ENCODE assay signal across 10 cellular contexts in the genomic region with DNA sequence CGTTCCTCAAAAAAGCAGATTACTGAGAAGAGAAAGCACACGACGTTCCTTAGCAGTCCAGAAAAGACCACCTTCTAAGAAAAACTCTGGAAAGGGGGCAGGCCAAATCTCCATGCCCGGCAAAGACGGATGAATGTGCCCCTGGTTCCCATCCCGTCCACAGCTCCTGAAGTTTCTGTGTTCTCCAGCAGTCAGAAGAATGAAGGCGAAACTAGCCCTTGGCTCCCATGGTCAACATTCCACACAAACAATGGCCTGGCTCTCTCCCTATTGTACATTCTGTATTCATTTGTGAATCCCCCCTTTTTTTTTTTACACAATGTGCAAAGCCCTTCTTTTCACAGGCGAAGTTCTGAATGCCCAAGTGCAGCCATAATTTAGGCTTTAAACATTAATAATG. TPM values are rescaled to one million over a fixed set of nuclear protein-coding genes. Genes with fewer than 3 reads are reported as not detected.
DNase-seq lines count a peak whose midpoint lies in the region; ATAC-seq and TF ChIP-seq lines count a peak whose summit lies in the region.
"Had no signal": no experiment of that assay in that cellular context is flagged by ENCODE, and none has a peak within 500 bp of the region (broad histone marks: within the 10 kb centered on the region; RNA-seq: fewer than 3 reads in every experiment).

No MANE protein-coding gene starts in this region.

- peaks cover 13% of the 10 kb centered on the region for H3K36me3 Mint-ChIP-seq in dendritic cell treated with granulocyte-macrophage colony-stimulating factor and Interleukin-4, amounts not matched to agents 40 ng/mL and 50 ng/mL, for 4 days (ENCODE audit: low read depth)
- no peaks in the 10 kb centered on the region for H3K36me3 Mint-ChIP-seq in T-cell

- peak; percentile 36 for DNase-seq in HT-29 (ENCODE audit: low spot score)
- DNase-seq in lung (ENCODE audit: low spot score) = no peak
- peak; percentile 80 for DNase-seq in superior temporal gyrus (ENCODE audit: extremely low spot score)
- no peak for DNase-seq in HUDEP-2 (lab: John Stamatoyannopoulos, UW; ENCODE audit: unreplicated experiment in 76 of 76)
- no peak for DNase-seq in T-cell
- no peak for DNase-seq in NCI-H345 treated with DMSO at 0.1 percent for 48 hours (lab: John Stamatoyannopoulos, UW; ENCODE audit: unreplicated experiment)
- no peak for DNase-seq in stimulated activated CD4-positive, alpha-beta T cell treated with anti-CD3 and anti-CD28 coated beads, Interleukin-4, amount 100 ng/mL, for 4 hours
- DNase-seq: NCI-H1417 had no signal

- no peaks in the 10 kb centered on the region for H3K27me3 Mint-ChIP-seq in dendritic cell treated with granulocyte-macrophage colony-stimulating factor and Interleukin-4, amounts not matched to agents 40 ng/mL and 50 ng/mL, for 4 days
- H3K27me3 Mint-ChIP-seq in T-cell = peaks cover 64 to 72% of the 10 kb centered on the region in 2 donors

- H3K4me1 ChIP-seq in lung (ENCODE audit: control insufficient read depth in 2 of 2, insufficient read depth in 2 of 2, low read length in 2 of 2) = peaks cover 33 to 34% of the 10 kb centered on the region in 2 donors

- no peak overlapping the region for H3K4me3 ChIP-seq in lung

- H3K27me3 ChIP-seq in lung (ENCODE audit: control insufficient read depth, insufficient read depth) = no peaks in the 10 kb centered on the region

- 26 to 33% methylated on average over 8 of the region's 8 CpGs for WGBS in lung, 2 donors

- no peaks in the 10 kb centered on the region for H3K36me3 ChIP-seq in lung (ENCODE audit: control insufficient read depth in 2 of 2, insufficient read depth in 2 of 2, low read length in 2 of 2)

- peaks cover 69% of the 10 kb centered on the region for H3K4me1 Mint-ChIP-seq in dendritic cell treated with granulocyte-macrophage colony-stimulating factor and Interleukin-4, amounts not matched to agents 40 ng/mL and 50 ng/mL, for 4 days (ENCODE audit: low read depth)
- H3K4me1 Mint-ChIP-seq in T-cell = peaks cover 6 to 20% (median 7%) of the 10 kb centered on the region in 3 donors

- peak overlapping the region; percentile 74 for H3K27ac Mint-ChIP-seq in dendritic cell treated with granulocyte-macrophage colony-stimulating factor and Interleukin-4, amounts not matched to agents 40 ng/mL and 50 ng/mL, for 4 days
- H3K27ac Mint-ChIP-seq in T-cell = no peak overlapping the region
- H3K27ac Mint-ChIP-seq: activated naive CD8-positive, alpha-beta T cell had no signal

- ATAC-seq in lung (ENCODE audit: insufficient read depth, low FRiP score) (no peak), T-cell (replicated peaks in 1 of 4) (no peak)

- H3K27ac ChIP-seq in lung (ENCODE audit: low read depth in 1 of 2, low read length in 1 of 2) = peak overlapping the region; percentile 5 to 45

- TF ChIP-seq CTCF in lung (IDR thresholded peaks at IDR 0.05; ENCODE audit: control extremely low read depth, extremely low read depth) = no peak

- CTCF ChIA-PET in T-cell (lab: Charles Lee) = no interaction called here

- H3K4me3 Mint-ChIP-seq in dendritic cell treated with granulocyte-macrophage colony-stimulating factor and Interleukin-4, amounts not matched to agents 40 ng/mL and 50 ng/mL, for 4 days = peak overlapping the region; percentile 66
- no peak overlapping the region for H3K4me3 Mint-ChIP-seq in T-cell
- H3K4me3 Mint-ChIP-seq: activated naive CD8-positive, alpha-beta T cell had no signal

- POLR2A ChIA-PET in T-cell (lab: Charles Lee) = no interaction called here

- H3K9me3 Mint-ChIP-seq in dendritic cell treated with granulocyte-macrophage colony-stimulating factor and Interleukin-4, amounts not matched to agents 40 ng/mL and 50 ng/mL, for 4 days = no peaks in the 10 kb centered on the region
- no peaks in the 10 kb centered on the region for H3K9me3 Mint-ChIP-seq in T-cell

- intact Hi-C loops in dendritic cell treated with granulocyte-macrophage colony-stimulating factor and Interleukin-4, amounts not matched to agents 40 ng/mL and 50 ng/mL, for 4 days (cut with micrococcal nuclease) = loop anchor here (5.0 to 10.0 kb wide), 2 partner anchors 93 to 240 kb away; no protein-coding TSS in a partner anchor

- H3K9me3 ChIP-seq in lung (ENCODE audit: control insufficient read depth in 2 of 2, insufficient read depth in 1 of 2, low read length in 1 of 2) = no peaks in the 10 kb centered on the region

RNA-seq across cellular contexts. Expression of gene CTBP2, which starts 5.3 kb away (rescaled TPM):
- 171 and 207 TPM in 2 replicates for total RNA-seq in HT-29 (2014; rRNA removed; shearing (Covaris generic))
- total RNA-seq in lung (10 to 100 TPM; 74.9 to 80.6 TPM), T-cell (1 to 10 TPM; 1.1 to 5.8 (median 3.1) TPM)
- 10 to 100 TPM; 19.2 to 51.6 TPM for polyA plus RNA-seq in lung

Comparison
In these comparisons a context has a peak if more than half of its experiments do, and no peak if none do; other contexts are left out.
1. DNase-seq: peak in HT-29 (single experiment) and superior temporal gyrus (single experiment); none in lung (single experiment), HUDEP-2 (0 of 76), T-cell (0 of 34), NCI-H345 treated with DMSO at 0.1 percent for 48 hours (single experiment) and stimulated activated CD4-positive, alpha-beta T cell treated with anti-CD3 and anti-CD28 coated beads, Interleukin-4, amount 100 ng/mL, for 4 hours (0 of 2).
2. RNA of gene CTBP2, which starts 5.3 kb away (total RNA-seq): 171 to 207 TPM in HT-29 and 74.9 to 80.6 TPM in lung; 1.1 to 5.8 TPM in T-cell; every median in the first group is over 10 times any median in the second.